1 cellular context compared by ENCODE assay signal in the genomic region with DNA sequence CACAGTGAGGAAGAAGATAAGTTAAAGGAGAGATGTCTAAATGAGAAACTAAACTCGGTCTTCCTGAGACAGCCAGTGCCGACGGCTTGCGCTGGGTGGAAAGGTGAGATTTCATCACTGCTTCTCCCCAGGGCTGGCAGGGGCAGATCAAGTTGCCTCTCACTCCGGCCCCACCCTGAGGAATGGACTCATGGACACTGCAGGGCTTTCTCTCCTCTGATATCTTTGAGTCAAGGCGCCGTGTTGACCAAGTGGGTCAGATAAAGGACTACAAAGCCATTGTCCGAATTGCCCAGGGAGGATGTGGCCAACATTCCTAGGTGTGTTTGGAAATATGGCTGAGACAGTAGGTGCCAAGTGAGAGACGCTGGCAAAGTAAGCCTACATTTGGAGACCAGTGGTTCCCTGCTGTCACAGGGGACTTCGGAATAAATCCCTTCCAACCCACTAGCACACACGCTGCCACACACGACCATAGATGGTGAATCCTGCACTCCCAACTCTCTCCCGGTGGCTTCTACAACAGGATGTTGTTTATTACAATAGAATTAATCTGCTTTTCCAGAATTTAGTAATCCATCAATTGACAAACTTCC.
TF ChIP-seq lines count a peak whose summit lies in the region.

No MANE protein-coding gene starts in this region.

TF ChIP-seq in HepG2, 621 proteins besides CTCF, POLR2A, EP300 and RAD21 (continued from another document):
- TF ChIP-seq, protein P1, sequence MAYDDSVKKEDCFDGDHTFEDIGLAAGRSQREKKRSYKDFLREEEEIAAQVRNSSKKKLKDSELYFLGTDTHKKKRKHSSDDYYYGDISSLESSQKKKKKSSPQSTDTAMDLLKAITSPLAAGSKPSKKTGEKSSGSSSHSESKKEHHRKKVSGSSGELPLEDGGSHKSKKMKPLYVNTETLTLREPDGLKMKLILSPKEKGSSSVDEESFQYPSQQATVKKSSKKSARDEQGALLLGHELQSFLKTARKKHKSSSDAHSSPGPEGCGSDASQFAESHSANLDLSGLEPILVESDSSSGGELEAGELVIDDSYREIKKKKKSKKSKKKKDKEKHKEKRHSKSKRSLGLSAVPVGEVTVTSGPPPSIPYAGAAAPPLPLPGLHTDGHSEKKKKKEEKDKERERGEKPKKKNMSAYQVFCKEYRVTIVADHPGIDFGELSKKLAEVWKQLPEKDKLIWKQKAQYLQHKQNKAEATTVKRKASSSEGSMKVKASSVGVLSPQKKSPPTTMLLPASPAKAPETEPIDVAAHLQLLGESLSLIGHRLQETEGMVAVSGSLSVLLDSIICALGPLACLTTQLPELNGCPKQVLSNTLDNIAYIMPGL (CRISPR knock-in tag; IDR thresholded peaks at IDR 0.05; ENCODE audit: borderline replicate concordance in 1 of 2, low read depth in 1 of 2): no peak
- TF ChIP-seq HIVEP1 (CRISPR knock-in tag; IDR thresholded peaks at IDR 0.05): no peak
- no peak for TF ChIP-seq HNRNPH1 (optimal IDR thresholded peaks at IDR 0.05; ENCODE audit: low read depth, low read length)
- no peak for TF ChIP-seq NCOA5 (CRISPR knock-in tag; IDR thresholded peaks at IDR 0.05)
- TF ChIP-seq HDAC2 (CRISPR knock-in tag; IDR thresholded peaks at IDR 0.05): no peak
- TF ChIP-seq HMG20B (CRISPR knock-in tag; conservative IDR thresholded peaks at IDR 0.05): no peak
- no peak for TF ChIP-seq ZNF577 (CRISPR knock-in tag; IDR thresholded peaks at IDR 0.05; ENCODE audit: borderline replicate concordance, low read depth)
- TF ChIP-seq, protein P2, sequence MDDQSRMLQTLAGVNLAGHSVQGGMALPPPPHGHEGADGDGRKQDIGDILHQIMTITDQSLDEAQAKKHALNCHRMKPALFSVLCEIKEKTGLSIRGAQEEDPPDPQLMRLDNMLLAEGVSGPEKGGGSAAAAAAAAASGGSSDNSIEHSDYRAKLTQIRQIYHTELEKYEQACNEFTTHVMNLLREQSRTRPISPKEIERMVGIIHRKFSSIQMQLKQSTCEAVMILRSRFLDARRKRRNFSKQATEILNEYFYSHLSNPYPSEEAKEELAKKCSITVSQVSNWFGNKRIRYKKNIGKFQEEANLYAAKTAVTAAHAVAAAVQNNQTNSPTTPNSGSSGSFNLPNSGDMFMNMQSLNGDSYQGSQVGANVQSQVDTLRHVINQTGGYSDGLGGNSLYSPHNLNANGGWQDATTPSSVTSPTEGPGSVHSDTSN (CRISPR knock-in tag; IDR thresholded peaks at IDR 0.05; ENCODE audit: borderline replicate concordance): no peak
- no peak for TF ChIP-seq NR3C1 (CRISPR knock-in tag; IDR thresholded peaks at IDR 0.05)
- no peak for TF ChIP-seq ZNF570 (CRISPR knock-in tag; IDR thresholded peaks at IDR 0.05; ENCODE audit: borderline replicate concordance)
- TF ChIP-seq, protein P3, sequence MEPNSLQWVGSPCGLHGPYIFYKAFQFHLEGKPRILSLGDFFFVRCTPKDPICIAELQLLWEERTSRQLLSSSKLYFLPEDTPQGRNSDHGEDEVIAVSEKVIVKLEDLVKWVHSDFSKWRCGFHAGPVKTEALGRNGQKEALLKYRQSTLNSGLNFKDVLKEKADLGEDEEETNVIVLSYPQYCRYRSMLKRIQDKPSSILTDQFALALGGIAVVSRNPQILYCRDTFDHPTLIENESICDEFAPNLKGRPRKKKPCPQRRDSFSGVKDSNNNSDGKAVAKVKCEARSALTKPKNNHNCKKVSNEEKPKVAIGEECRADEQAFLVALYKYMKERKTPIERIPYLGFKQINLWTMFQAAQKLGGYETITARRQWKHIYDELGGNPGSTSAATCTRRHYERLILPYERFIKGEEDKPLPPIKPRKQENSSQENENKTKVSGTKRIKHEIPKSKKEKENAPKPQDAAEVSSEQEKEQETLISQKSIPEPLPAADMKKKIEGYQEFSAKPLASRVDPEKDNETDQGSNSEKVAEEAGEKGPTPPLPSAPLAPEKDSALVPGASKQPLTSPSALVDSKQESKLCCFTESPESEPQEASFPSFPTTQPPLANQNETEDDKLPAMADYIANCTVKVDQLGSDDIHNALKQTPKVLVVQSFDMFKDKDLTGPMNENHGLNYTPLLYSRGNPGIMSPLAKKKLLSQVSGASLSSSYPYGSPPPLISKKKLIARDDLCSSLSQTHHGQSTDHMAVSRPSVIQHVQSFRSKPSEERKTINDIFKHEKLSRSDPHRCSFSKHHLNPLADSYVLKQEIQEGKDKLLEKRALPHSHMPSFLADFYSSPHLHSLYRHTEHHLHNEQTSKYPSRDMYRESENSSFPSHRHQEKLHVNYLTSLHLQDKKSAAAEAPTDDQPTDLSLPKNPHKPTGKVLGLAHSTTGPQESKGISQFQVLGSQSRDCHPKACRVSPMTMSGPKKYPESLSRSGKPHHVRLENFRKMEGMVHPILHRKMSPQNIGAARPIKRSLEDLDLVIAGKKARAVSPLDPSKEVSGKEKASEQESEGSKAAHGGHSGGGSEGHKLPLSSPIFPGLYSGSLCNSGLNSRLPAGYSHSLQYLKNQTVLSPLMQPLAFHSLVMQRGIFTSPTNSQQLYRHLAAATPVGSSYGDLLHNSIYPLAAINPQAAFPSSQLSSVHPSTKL (CRISPR knock-in tag; IDR thresholded peaks at IDR 0.05): peak; percentile 28; the same call in 1 of the 2 replicates
- TF ChIP-seq GATAD2A (CRISPR knock-in tag; IDR thresholded peaks at IDR 0.05): peak; percentile 25; the same call in 1 of the 2 replicates
- TF ChIP-seq NCOA2 (CRISPR knock-in tag; IDR thresholded peaks at IDR 0.05): peak; percentile 33; the same call in 1 of the 2 replicates
- TF ChIP-seq ZNF660 (CRISPR knock-in tag; IDR thresholded peaks at IDR 0.05; ENCODE audit: borderline replicate concordance, low read depth): no peak
- TF ChIP-seq KDM5B (CRISPR knock-in tag; IDR thresholded peaks at IDR 0.05; ENCODE audit: borderline replicate concordance): no peak
- TF ChIP-seq, protein P4, sequence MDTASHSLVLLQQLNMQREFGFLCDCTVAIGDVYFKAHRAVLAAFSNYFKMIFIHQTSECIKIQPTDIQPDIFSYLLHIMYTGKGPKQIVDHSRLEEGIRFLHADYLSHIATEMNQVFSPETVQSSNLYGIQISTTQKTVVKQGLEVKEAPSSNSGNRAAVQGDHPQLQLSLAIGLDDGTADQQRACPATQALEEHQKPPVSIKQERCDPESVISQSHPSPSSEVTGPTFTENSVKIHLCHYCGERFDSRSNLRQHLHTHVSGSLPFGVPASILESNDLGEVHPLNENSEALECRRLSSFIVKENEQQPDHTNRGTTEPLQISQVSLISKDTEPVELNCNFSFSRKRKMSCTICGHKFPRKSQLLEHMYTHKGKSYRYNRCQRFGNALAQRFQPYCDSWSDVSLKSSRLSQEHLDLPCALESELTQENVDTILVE (CRISPR knock-in tag; IDR thresholded peaks at IDR 0.05): no peak
- TF ChIP-seq SOX13 (IDR thresholded peaks at IDR 0.05): no peak
- TF ChIP-seq SOX13 (CRISPR knock-in tag; conservative IDR thresholded peaks at IDR 0.05 in 1 of 2, IDR thresholded peaks at IDR 0.05 in 1 of 2): peak in 1 of 2 experiments; percentile 79; a peak in 2 of 4 replicates
- TF ChIP-seq FOXA1 (IDR thresholded peaks at IDR 0.05): no peak
- TF ChIP-seq FOXA1 (CRISPR knock-in tag; IDR thresholded peaks at IDR 0.05): peak; percentile 77
- peak; percentile 66 for TF ChIP-seq TEAD3 (CRISPR knock-in tag; optimal IDR thresholded peaks at IDR 0.05; ENCODE audit: borderline replicate concordance)
- TF ChIP-seq ZNF333 (CRISPR knock-in tag; IDR thresholded peaks at IDR 0.05; ENCODE audit: borderline replicate concordance): no peak
- TF ChIP-seq, protein P5, sequence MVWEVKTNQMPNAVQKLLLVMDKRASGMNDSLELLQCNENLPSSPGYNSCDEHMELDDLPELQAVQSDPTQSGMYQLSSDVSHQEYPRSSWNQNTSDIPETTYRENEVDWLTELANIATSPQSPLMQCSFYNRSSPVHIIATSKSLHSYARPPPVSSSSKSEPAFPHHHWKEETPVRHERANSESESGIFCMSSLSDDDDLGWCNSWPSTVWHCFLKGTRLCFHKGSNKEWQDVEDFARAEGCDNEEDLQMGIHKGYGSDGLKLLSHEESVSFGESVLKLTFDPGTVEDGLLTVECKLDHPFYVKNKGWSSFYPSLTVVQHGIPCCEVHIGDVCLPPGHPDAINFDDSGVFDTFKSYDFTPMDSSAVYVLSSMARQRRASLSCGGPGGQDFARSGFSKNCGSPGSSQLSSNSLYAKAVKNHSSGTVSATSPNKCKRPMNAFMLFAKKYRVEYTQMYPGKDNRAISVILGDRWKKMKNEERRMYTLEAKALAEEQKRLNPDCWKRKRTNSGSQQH (CRISPR knock-in tag; IDR thresholded peaks at IDR 0.05; ENCODE audit: low read depth): no peak
- TF ChIP-seq ZNF776 (CRISPR knock-in tag; IDR thresholded peaks at IDR 0.05): no peak
- no peak for TF ChIP-seq ZNF546 (CRISPR knock-in tag; conservative IDR thresholded peaks at IDR 0.05)
- TF ChIP-seq ZBTB42 (CRISPR knock-in tag; IDR thresholded peaks at IDR 0.05): no peak
- TF ChIP-seq ZNF644 (CRISPR knock-in tag; IDR thresholded peaks at IDR 0.05; ENCODE audit: low read depth): no peak
- TF ChIP-seq CBFB (CRISPR knock-in tag; IDR thresholded peaks at IDR 0.05): no peak
- no peak for TF ChIP-seq SP2 (CRISPR knock-in tag; IDR thresholded peaks at IDR 0.05)
- no peak for TF ChIP-seq PHF21A (CRISPR knock-in tag; IDR thresholded peaks at IDR 0.05)
- TF ChIP-seq, protein P6, sequence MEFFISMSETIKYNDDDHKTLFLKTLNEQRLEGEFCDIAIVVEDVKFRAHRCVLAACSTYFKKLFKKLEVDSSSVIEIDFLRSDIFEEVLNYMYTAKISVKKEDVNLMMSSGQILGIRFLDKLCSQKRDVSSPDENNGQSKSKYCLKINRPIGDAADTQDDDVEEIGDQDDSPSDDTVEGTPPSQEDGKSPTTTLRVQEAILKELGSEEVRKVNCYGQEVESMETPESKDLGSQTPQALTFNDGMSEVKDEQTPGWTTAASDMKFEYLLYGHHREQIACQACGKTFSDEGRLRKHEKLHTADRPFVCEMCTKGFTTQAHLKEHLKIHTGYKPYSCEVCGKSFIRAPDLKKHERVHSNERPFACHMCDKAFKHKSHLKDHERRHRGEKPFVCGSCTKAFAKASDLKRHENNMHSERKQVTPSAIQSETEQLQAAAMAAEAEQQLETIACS (CRISPR knock-in tag; IDR thresholded peaks at IDR 0.05): no peak
- TF ChIP-seq, protein P7, sequence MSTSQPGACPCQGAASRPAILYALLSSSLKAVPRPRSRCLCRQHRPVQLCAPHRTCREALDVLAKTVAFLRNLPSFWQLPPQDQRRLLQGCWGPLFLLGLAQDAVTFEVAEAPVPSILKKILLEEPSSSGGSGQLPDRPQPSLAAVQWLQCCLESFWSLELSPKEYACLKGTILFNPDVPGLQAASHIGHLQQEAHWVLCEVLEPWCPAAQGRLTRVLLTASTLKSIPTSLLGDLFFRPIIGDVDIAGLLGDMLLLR (CRISPR knock-in tag; IDR thresholded peaks at IDR 0.05): no peak
- TF ChIP-seq, protein P8, sequence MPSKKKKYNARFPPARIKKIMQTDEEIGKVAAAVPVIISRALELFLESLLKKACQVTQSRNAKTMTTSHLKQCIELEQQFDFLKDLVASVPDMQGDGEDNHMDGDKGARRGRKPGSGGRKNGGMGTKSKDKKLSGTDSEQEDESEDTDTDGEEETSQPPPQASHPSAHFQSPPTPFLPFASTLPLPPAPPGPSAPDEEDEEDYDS (CRISPR knock-in tag; IDR thresholded peaks at IDR 0.05): no peak
- TF ChIP-seq ZNF124 (CRISPR knock-in tag; IDR thresholded peaks at IDR 0.05): no peak
- TF ChIP-seq HNF4A (CRISPR knock-in tag; IDR thresholded peaks at IDR 0.05): peak; percentile 45; the same call in 1 of the 2 replicates
- no peak for TF ChIP-seq RBAK (CRISPR knock-in tag; IDR thresholded peaks at IDR 0.05)
- TF ChIP-seq, protein P9, sequence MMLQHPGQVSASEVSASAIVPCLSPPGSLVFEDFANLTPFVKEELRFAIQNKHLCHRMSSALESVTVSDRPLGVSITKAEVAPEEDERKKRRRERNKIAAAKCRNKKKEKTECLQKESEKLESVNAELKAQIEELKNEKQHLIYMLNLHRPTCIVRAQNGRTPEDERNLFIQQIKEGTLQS (CRISPR knock-in tag; IDR thresholded peaks at IDR 0.05): peak; percentile 34; the same call in 1 of the 2 replicates
- TF ChIP-seq ZNF572 (CRISPR knock-in tag; IDR thresholded peaks at IDR 0.05): no peak
- TF ChIP-seq AGO2 (optimal IDR thresholded peaks at IDR 0.05; ENCODE audit: low read depth, low read length): no peak
- no peak for TF ChIP-seq ZSCAN30 (CRISPR knock-in tag; IDR thresholded peaks at IDR 0.05)
- TF ChIP-seq, protein P10, sequence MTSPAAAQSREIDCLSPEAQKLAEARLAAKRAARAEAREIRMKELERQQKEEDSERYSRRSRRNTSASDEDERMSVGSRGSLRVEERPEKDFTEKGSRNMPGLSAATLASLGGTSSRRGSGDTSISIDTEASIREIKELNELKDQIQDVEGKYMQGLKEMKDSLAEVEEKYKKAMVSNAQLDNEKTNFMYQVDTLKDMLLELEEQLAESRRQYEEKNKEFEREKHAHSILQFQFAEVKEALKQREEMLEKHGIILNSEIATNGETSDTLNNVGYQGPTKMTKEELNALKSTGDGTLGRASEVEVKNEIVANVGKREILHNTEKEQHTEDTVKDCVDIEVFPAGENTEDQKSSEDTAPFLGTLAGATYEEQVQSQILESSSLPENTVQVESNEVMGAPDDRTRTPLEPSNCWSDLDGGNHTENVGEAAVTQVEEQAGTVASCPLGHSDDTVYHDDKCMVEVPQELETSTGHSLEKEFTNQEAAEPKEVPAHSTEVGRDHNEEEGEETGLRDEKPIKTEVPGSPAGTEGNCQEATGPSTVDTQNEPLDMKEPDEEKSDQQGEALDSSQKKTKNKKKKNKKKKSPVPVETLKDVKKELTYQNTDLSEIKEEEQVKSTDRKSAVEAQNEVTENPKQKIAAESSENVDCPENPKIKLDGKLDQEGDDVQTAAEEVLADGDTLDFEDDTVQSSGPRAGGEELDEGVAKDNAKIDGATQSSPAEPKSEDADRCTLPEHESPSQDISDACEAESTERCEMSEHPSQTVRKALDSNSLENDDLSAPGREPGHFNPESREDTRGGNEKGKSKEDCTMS (CRISPR knock-in tag; conservative IDR thresholded peaks at IDR 0.05): no peak
- no peak for TF ChIP-seq SRSF1 (optimal IDR thresholded peaks at IDR 0.05; ENCODE audit: low read depth, low read length)
- TF ChIP-seq XBP1 (CRISPR knock-in tag; IDR thresholded peaks at IDR 0.05): no peak
- TF ChIP-seq ZNF883 (CRISPR knock-in tag; IDR thresholded peaks at IDR 0.05; ENCODE audit: not compliant biosample characterization): no peak
- TF ChIP-seq MIER2 (CRISPR knock-in tag; IDR thresholded peaks at IDR 0.05): no peak
- TF ChIP-seq CEBPB (IDR thresholded peaks at IDR 0.05; ENCODE audit: borderline replicate concordance, low read depth, low read length): 0 out of 2 replicates have a peak, but pooled peaks have one; percentile 34
- TF ChIP-seq FOSL2 (CRISPR knock-in tag; IDR thresholded peaks at IDR 0.05): peak; percentile 38; the same call in 1 of the 2 replicates
